Comparison of ENCODE assay signal across 22 cellular contexts in genomic region chr15:36843822-36844221, GRCh38.
"Had no signal": no experiment of that assay in that cellular context is flagged by ENCODE, and none has a peak within 500 bp of the region (broad histone marks: within the 10 kb centered on the region; RNA-seq: fewer than 3 reads in every experiment).

No MANE protein-coding gene starts in this region.

- H3K9me3 Mint-ChIP-seq: activated CD8-positive, alpha-beta T cell treated with anti-CD3 and anti-CD28 coated beads for 36 hours; activated naive CD4-positive, alpha-beta T cell treated with anti-CD3 and anti-CD28 coated beads, Interleukin-2, amount 10 ng/mL, durations not matched to agents 7 days and 5 days; activated T-cell treated with anti-CD3 and anti-CD28 coated beads, Interleukin-2, amount 50 U/mL, for 72 hours; activated T-helper 2 cell treated with anti-CD3 and anti-CD28 coated beads, Interferon-gamma antibody, Interleukin-2, Interleukin-4, amounts not matched to agents 10 μg/mL and 5 μg/mL and 100 μg/mL, durations not matched to agents 14 hours and 24 hours and 36 hours had no signal

- H3K4me3 ChIP-seq: adrenal gland, body of pancreas had no signal

- ATAC-seq: activated CD4-positive, CD25-positive, alpha-beta regulatory T cell treated with anti-CD3 and anti-CD28 coated beads, Interleukin-2, amount 50 U/mL, for 24 hours; activated CD8-positive, alpha-beta T cell treated with anti-CD3 and anti-CD28 coated beads for 36 hours; activated T-cell treated with anti-CD3 and anti-CD28 coated beads, Interleukin-2, amount 50 U/mL, for 72 hours; body of pancreas had no signal

- DNase-seq: activated CD4-positive, alpha-beta T cell treated with anti-CD3 and anti-CD28 coated beads for 4 hours; activated CD8-positive, alpha-beta memory T cell treated with anti-CD3 and anti-CD28 coated beads, Interleukin-2, amount 50 U/mL, for 4 hours; activated CD8-positive, alpha-beta T cell treated with anti-CD3 and anti-CD28 coated beads for 36 hours; activated gamma-delta T cell treated with Interleukin-2 at 50 U/mL for 16 hours; activated naive CD4-positive, alpha-beta T cell treated with anti-CD3 and anti-CD28 coated beads, Interleukin-2, amount 10 ng/mL, durations not matched to agents 7 days and 5 days; activated naive CD8-positive, alpha-beta T cell treated with anti-CD3 and anti-CD28 coated beads, Interleukin-2, amount 10 ng/mL, durations not matched to agents 7 days and 5 days; activated T-cell treated with anti-CD3 and anti-CD28 coated beads, Interleukin-2, amount 50 U/mL, for 72 hours; adrenal gland; aorta; body of pancreas; central memory CD4-positive, alpha-beta T cell; cortex of kidney; Kasumi-1; NCI-H187 treated with DMSO at 0.1 percent for 48 hours; NCI-H510A; NCI-H526 treated with DMSO at 0.1 percent for 48 hours; SHP77 treated with DMSO at 0.1 percent for 48 hours; T-helper 1 cell had no signal

- H3K9me3 ChIP-seq: body of pancreas had no signal

- H3K4me1 ChIP-seq: adrenal gland, body of pancreas had no signal

- FAIRE-seq: bronchial epithelial cell, RCC 7860 had no signal

- H3K36me3 Mint-ChIP-seq: activated naive CD4-positive, alpha-beta T cell treated with anti-CD3 and anti-CD28 coated beads, Interleukin-2, amount 10 ng/mL, durations not matched to agents 7 days and 5 days; activated naive CD8-positive, alpha-beta T cell treated with anti-CD3 and anti-CD28 coated beads, Interleukin-2, amount 10 ng/mL, durations not matched to agents 7 days and 5 days had no signal

- H3K4me3 Mint-ChIP-seq: activated CD8-positive, alpha-beta T cell treated with anti-CD3 and anti-CD28 coated beads for 36 hours; activated naive CD4-positive, alpha-beta T cell treated with anti-CD3 and anti-CD28 coated beads, Interleukin-2, amount 10 ng/mL, durations not matched to agents 7 days and 5 days; activated naive CD8-positive, alpha-beta T cell treated with anti-CD3 and anti-CD28 coated beads, Interleukin-2, amount 10 ng/mL, durations not matched to agents 7 days and 5 days; activated T-cell treated with anti-CD3 and anti-CD28 coated beads, Interleukin-2, amount 50 U/mL, for 72 hours had no signal

- H3K27me3 ChIP-seq: body of pancreas had no signal

- H3K27ac ChIP-seq: adrenal gland, body of pancreas had no signal

- H3K36me3 ChIP-seq: adrenal gland had no signal

- H3K4me1 Mint-ChIP-seq: activated naive CD4-positive, alpha-beta T cell treated with anti-CD3 and anti-CD28 coated beads, Interleukin-2, amount 10 ng/mL, durations not matched to agents 7 days and 5 days; activated naive CD8-positive, alpha-beta T cell treated with anti-CD3 and anti-CD28 coated beads, Interleukin-2, amount 10 ng/mL, durations not matched to agents 7 days and 5 days had no signal

- H3K27ac Mint-ChIP-seq: activated CD8-positive, alpha-beta T cell treated with anti-CD3 and anti-CD28 coated beads for 36 hours; activated naive CD4-positive, alpha-beta T cell treated with anti-CD3 and anti-CD28 coated beads, Interleukin-2, amount 10 ng/mL, durations not matched to agents 7 days and 5 days; activated naive CD8-positive, alpha-beta T cell treated with anti-CD3 and anti-CD28 coated beads, Interleukin-2, amount 10 ng/mL, durations not matched to agents 7 days and 5 days; activated T-cell treated with anti-CD3 and anti-CD28 coated beads, Interleukin-2, amount 50 U/mL, for 72 hours; activated T-helper 2 cell treated with anti-CD3 and anti-CD28 coated beads, Interferon-gamma antibody, Interleukin-2, Interleukin-4, amounts not matched to agents 10 μg/mL and 5 μg/mL and 100 μg/mL, durations not matched to agents 14 hours and 24 hours and 36 hours had no signal
